In the genomic region with DNA sequence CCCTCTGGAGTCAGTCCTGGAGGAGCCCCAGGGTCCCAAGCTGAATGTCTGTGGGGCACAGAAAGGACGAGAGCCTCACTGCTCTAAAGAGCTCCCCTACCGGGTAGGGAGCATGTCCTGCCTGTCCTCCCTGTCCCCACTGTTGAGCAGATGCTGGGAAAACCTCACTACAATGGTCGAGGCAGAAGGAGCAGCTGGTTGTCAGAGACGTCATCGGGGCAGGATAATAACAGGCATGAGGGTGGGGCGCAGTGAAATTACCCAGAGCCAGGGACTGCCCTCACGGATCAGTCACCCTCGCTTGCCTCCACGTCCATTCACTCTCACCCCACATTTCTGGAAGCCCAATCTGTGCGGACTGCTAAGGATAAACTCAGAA, we compare ENCODE assay signal across 21 cellular contexts. TPM values are rescaled to one million over a fixed set of nuclear protein-coding genes. Genes with fewer than 3 reads are reported as not detected.
DNase-seq lines count a peak whose midpoint lies in the region; ATAC-seq, FAIRE-seq and TF ChIP-seq lines count a peak whose summit lies in the region.
"Had no signal": no experiment of that assay in that cellular context is flagged by ENCODE, and none has a peak within 500 bp of the region (broad histone marks: within the 10 kb centered on the region; RNA-seq: fewer than 3 reads in every experiment).

No MANE protein-coding gene starts in this region.

- WGBS in neuronal stem cell (ENCODE audit: extremely low coverage in 2 of 2, insufficient read length in 2 of 2, insufficient replicate concordance in 1 of 2), 2 donors = no CpG with 5 or more reads among the region's 10 CpGs

- peak overlapping the region; percentile 16 for H3K23ac ChIP-seq in neuronal stem cell (ENCODE audit: low read depth, low read length, poor library complexity)

- H3K4me1 ChIP-seq in neuronal stem cell (ENCODE audit: control insufficient read depth in 2 of 2, insufficient read depth in 1 of 2, low read depth in 1 of 2, low read length in 2 of 2) = no peaks in the 10 kb centered on the region

- peak; percentile 32 for FAIRE-seq in bronchial epithelial cell (lab: Jason Lieb, UNC)
- FAIRE-seq: A204.1, H1 had no signal

- H3K4me3 ChIP-seq in bronchial epithelial cell (ENCODE audit: low read depth, low read length) (no peak overlapping the region), neuronal stem cell (ENCODE audit: low read length in 2 of 2) (no peak overlapping the region)

- H2AFZ ChIP-seq in neuronal stem cell (ENCODE audit: low read length) = no peak overlapping the region

- H3K27ac ChIP-seq in neuronal stem cell (replicated peaks; ENCODE audit: low read length) = no peak overlapping the region

- ATAC-seq in GM19452 (IDR thresholded peaks at IDR 0.05; ENCODE audit: unreplicated experiment) = no peak
- no peak for ATAC-seq in HG03571 (IDR thresholded peaks at IDR 0.05; ENCODE audit: unreplicated experiment)
- ATAC-seq: activated CD4-positive, CD25-positive, alpha-beta regulatory T cell treated with anti-CD3 and anti-CD28 coated beads, Interleukin-2, amount 50 U/mL, for 24 hours had no signal

- DNase-seq in NCI-H2171 treated with DMSO at 0.1 percent for 48 hours (lab: John Stamatoyannopoulos, UW) (peak; percentile 23), NCI-H2171 (lab: John Stamatoyannopoulos, UW) (no peak), NCI-H146 (lab: John Stamatoyannopoulos, UW) (peak; percentile 52), bronchial epithelial cell (ENCODE audit: low read depth) (no peak), neuronal stem cell (ENCODE audit: low spot score) (no peak), islet precursor cell (no peak)
- DNase-seq: GF-D8, mesendoderm, NCI-H1436 treated with DMSO at 0.1 percent for 48 hours had no signal

- H2BK12ac ChIP-seq in neuronal stem cell (ENCODE audit: low read length) = no peak overlapping the region

- H3K9ac ChIP-seq in neuronal stem cell (ENCODE audit: low read depth, low read length, poor library complexity) = no peak overlapping the region

- H3K4me2 ChIP-seq in neuronal stem cell (ENCODE audit: insufficient read depth, low read length, poor library complexity, severe bottlenecking) = no peak overlapping the region

- no peaks in the 10 kb centered on the region for H3K36me3 ChIP-seq in bronchial epithelial cell (ENCODE audit: control insufficient read depth, insufficient read depth, low read length)
- no peaks in the 10 kb centered on the region for H3K36me3 ChIP-seq in neuronal stem cell (replicated peaks in 1 of 2; ENCODE audit: control insufficient read depth in 2 of 2, insufficient read depth in 2 of 2, low read length in 2 of 2)

- no peak overlapping the region for H2BK5ac ChIP-seq in neuronal stem cell (ENCODE audit: low read length)

- H2BK15ac ChIP-seq in neuronal stem cell (ENCODE audit: low read length) = no peak overlapping the region

- H3K79me1 ChIP-seq in neuronal stem cell (ENCODE audit: low read depth, low read length) = no peaks in the 10 kb centered on the region

- no peak overlapping the region for H3K18ac ChIP-seq in neuronal stem cell (ENCODE audit: low read length)

- TF ChIP-seq CTCF in bronchial epithelial cell (IDR thresholded peaks at IDR 0.05; ENCODE audit: insufficient read depth, low read length, severe bottlenecking) = no peak

- H3K4ac ChIP-seq in neuronal stem cell (ENCODE audit: low read length) = no peak overlapping the region

- no peak overlapping the region for H4K8ac ChIP-seq in neuronal stem cell (ENCODE audit: low read depth, low read length)

- H2BK120ac ChIP-seq in neuronal stem cell (ENCODE audit: low read depth, low read length) = no peak overlapping the region

- H4K91ac ChIP-seq in neuronal stem cell (ENCODE audit: low read depth, low read length, poor library complexity) = no peak overlapping the region

- H3K27me3 ChIP-seq in bronchial epithelial cell (ENCODE audit: control insufficient read depth, insufficient read depth, low read length) = peaks cover 2% of the 10 kb centered on the region
- peaks cover 0 to 23% (median 0%) of the 10 kb centered on the region in 3 experiments for H3K27me3 ChIP-seq in neuronal stem cell (ENCODE audit: control insufficient read depth in 3 of 3, insufficient read depth in 3 of 3, low read depth in 1 of 3, low read length in 3 of 3)

- H2AK5ac ChIP-seq in neuronal stem cell (ENCODE audit: low read depth, low read length) = peak overlapping the region; percentile 25

- no peak overlapping the region for H3K14ac ChIP-seq in neuronal stem cell (ENCODE audit: low read length)

- peaks cover 0 to 2% of the 10 kb centered on the region in 2 donors for H3K9me3 ChIP-seq in neuronal stem cell (replicated peaks in 1 of 2; ENCODE audit: control insufficient read depth in 2 of 2, insufficient read depth in 1 of 2, low read depth in 1 of 2, low read length in 2 of 2)

RNA-seq across cellular contexts. Expression of gene TM4SF5, which starts 0.5 kb away (rescaled TPM):
- total RNA-seq in bronchial epithelial cell = not detected in 2 replicates
- not detected for polyA plus RNA-seq in neuronal stem cell (2013, experiment 1 of 2)
- polyA plus RNA-seq in neuronal stem cell (2013, experiment 2 of 2) = not detected
- total RNA-seq: fibroblast of villous mesenchyme, H1, PC-3, pulmonary artery endothelial cell, subcutaneous adipose tissue, urinary bladder had no signal
- polyA plus RNA-seq: BJ, H1, neural cell had no signal

RNA-seq across cellular contexts. Expression of gene VMO1, which starts 13.9 kb away (rescaled TPM):
- 0.77 TPM in 1 of 2 replicates, not detected in the other for total RNA-seq in bronchial epithelial cell
- polyA plus RNA-seq in neuronal stem cell (2013, experiment 1 of 2) = 0.74 TPM
- 0.64 TPM for polyA plus RNA-seq in neuronal stem cell (2013, experiment 2 of 2)
- total RNA-seq: fibroblast of villous mesenchyme, H1 had no signal

RNA-seq across cellular contexts. Expression of gene GLTPD2, which starts 16.5 kb away (rescaled TPM):
- total RNA-seq in bronchial epithelial cell = not detected in 2 replicates
- 0.07 TPM for polyA plus RNA-seq in neuronal stem cell (2013, experiment 1 of 2)
- not detected for polyA plus RNA-seq in neuronal stem cell (2013, experiment 2 of 2)
- total RNA-seq: fibroblast of villous mesenchyme, H1, PC-3, pulmonary artery endothelial cell, subcutaneous adipose tissue, urinary bladder had no signal
- polyA plus RNA-seq: BJ, H1, neural cell had no signal

RNA-seq across cellular contexts. Expression of gene PSMB6, which starts 23.7 kb away (rescaled TPM):
- 144 and 157 TPM in 2 replicates for total RNA-seq in bronchial epithelial cell
- 230 TPM for polyA plus RNA-seq in neuronal stem cell (2013, experiment 1 of 2)
- 230 TPM for polyA plus RNA-seq in neuronal stem cell (2013, experiment 2 of 2)

Comparison
In these comparisons a context has a peak if more than half of its experiments do, and no peak if none do; other contexts are left out.
1. DNase-seq: peak in NCI-H2171 treated with DMSO at 0.1 percent for 48 hours (single experiment) and NCI-H146 (single experiment); none in NCI-H2171 (single experiment), bronchial epithelial cell (single experiment), neuronal stem cell (single experiment) and islet precursor cell (single experiment).